ENCODE assay signal across 1 cellular context in the genomic region with DNA sequence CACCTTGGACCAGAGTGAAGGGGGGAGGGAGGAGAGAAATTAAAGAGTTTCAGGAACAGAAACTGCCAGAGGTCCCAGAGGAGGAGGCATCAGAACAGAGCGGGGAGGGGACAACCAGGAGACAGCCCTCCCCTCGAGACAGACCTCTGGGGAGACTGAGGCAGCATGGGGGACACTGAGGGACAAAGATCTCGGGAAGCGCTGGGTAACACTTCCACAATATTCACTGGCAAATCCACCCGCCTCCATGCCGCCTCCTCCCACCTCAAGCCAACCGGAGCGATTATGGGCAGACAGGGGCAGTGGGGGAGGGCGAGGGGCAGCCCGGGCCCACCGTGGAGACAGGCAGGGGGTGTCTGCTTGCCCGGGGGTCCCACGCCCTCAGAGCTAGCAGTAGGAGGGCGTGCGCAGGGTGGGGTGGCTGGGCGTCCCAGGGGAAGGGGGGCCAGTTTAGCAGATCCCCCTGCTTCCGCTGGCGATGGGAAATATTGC.
TF ChIP-seq lines count a peak whose summit lies in the region.

No MANE protein-coding gene starts in this region.

TF ChIP-seq in HEK293, 187 proteins besides CTCF, POLR2A, EP300 and RAD21 (continued from another document):
- TF ChIP-seq, protein P1, sequence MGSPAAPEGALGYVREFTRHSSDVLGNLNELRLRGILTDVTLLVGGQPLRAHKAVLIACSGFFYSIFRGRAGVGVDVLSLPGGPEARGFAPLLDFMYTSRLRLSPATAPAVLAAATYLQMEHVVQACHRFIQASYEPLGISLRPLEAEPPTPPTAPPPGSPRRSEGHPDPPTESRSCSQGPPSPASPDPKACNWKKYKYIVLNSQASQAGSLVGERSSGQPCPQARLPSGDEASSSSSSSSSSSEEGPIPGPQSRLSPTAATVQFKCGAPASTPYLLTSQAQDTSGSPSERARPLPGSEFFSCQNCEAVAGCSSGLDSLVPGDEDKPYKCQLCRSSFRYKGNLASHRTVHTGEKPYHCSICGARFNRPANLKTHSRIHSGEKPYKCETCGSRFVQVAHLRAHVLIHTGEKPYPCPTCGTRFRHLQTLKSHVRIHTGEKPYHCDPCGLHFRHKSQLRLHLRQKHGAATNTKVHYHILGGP (tag by site-specific recombination; IDR thresholded peaks at IDR 0.05): no peak
- TF ChIP-seq ZNF335 (tag by site-specific recombination; conservative IDR thresholded peaks at IDR 0.05) (no peak; the same call in 1 of the 2 replicates), BCL11B (tag by site-specific recombination; IDR thresholded peaks at IDR 0.05; ENCODE audit: low read depth) (no peak), GLIS1 (tag by site-specific recombination; IDR thresholded peaks at IDR 0.05) (peak; percentile 97), ZNF132 (tag by site-specific recombination; IDR thresholded peaks at IDR 0.05; ENCODE audit: borderline replicate concordance) (no peak), ZBTB21 (tag by site-specific recombination; IDR thresholded peaks at IDR 0.05) (no peak), ZNF366 (tag by site-specific recombination; conservative IDR thresholded peaks at IDR 0.05) (no peak), MZF1 (tag by site-specific recombination; IDR thresholded peaks at IDR 0.05; ENCODE audit: borderline replicate concordance) (no peak), KLF1 (tag by site-specific recombination; IDR thresholded peaks at IDR 0.05) (peak; percentile 81), ZNF529 (tag by site-specific recombination; IDR thresholded peaks at IDR 0.05; ENCODE audit: insufficient replicate concordance) (no peak), KLF7 (tag by site-specific recombination; IDR thresholded peaks at IDR 0.05; ENCODE audit: borderline replicate concordance) (no peak), ZNF768 (tag by site-specific recombination; IDR thresholded peaks at IDR 0.05) (no peak), ZNF785 (tag by site-specific recombination; IDR thresholded peaks at IDR 0.05) (no peak), SALL2 (tag by site-specific recombination; IDR thresholded peaks at IDR 0.05; ENCODE audit: borderline replicate concordance) (no peak), ZNF302 (tag by site-specific recombination; IDR thresholded peaks at IDR 0.05; ENCODE audit: low read depth) (no peak), ZNF146 (tag by site-specific recombination; IDR thresholded peaks at IDR 0.05) (no peak), ZNF169 (tag by site-specific recombination; IDR thresholded peaks at IDR 0.05) (no peak), ZNF10 (tag by site-specific recombination; IDR thresholded peaks at IDR 0.05) (no peak; the same call in 1 of the 2 replicates), ZNF19 (tag by site-specific recombination; IDR thresholded peaks at IDR 0.05; ENCODE audit: low read depth) (no peak), ZNF664 (tag by site-specific recombination; IDR thresholded peaks at IDR 0.05) (no peak), ZNF701 (tag by site-specific recombination; IDR thresholded peaks at IDR 0.05) (no peak), ZNF394 (tag by site-specific recombination; IDR thresholded peaks at IDR 0.05; ENCODE audit: borderline replicate concordance) (no peak), ZEB2 (tag by site-specific recombination; IDR thresholded peaks at IDR 0.05) (no peak; the same call in 1 of the 2 replicates), ZNF624 (tag by site-specific recombination; IDR thresholded peaks at IDR 0.05) (no peak), ZNF521 (tag by site-specific recombination; IDR thresholded peaks at IDR 0.05) (no peak), ZNF623 (tag by site-specific recombination; IDR thresholded peaks at IDR 0.05) (no peak), TCF7L2 (IDR thresholded peaks at IDR 0.05; ENCODE audit: borderline replicate concordance, low read depth, low read length) (no peak)
- TF ChIP-seq, protein P2, sequence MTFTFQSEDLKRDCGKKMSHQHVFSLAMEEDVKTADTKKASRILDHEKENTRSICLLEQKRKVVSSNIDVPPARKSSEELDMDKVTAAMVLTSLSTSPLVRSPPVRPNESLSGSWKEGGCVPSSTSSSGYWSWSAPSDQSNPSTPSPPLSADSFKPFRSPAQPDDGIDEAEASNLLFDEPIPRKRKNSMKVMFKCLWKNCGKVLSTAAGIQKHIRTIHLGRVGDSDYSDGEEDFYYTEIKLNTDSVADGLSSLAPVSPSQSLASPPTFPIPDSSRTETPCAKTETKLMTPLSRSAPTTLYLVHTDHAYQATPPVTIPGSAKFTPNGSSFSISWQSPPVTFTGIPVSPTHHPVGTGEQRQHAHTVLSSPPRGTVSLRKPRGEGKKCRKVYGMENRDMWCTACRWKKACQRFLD (tag by site-specific recombination; IDR thresholded peaks at IDR 0.05): no peak
- TF ChIP-seq, protein P3, sequence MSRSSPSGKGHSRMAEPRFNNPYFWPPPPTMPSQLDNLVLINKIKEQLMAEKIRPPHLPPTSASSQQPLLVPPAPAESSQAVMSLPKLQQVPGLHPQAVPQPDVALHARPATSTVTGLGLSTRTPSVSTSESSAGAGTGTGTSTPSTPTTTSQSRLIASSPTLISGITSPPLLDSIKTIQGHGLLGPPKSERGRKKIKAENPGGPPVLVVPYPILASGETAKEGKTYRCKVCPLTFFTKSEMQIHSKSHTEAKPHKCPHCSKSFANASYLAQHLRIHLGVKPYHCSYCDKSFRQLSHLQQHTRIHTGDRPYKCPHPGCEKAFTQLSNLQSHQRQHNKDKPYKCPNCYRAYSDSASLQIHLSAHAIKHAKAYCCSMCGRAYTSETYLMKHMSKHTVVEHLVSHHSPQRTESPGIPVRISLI (tag by site-specific recombination; IDR thresholded peaks at IDR 0.05): no peak
- TF ChIP-seq, protein P4, sequence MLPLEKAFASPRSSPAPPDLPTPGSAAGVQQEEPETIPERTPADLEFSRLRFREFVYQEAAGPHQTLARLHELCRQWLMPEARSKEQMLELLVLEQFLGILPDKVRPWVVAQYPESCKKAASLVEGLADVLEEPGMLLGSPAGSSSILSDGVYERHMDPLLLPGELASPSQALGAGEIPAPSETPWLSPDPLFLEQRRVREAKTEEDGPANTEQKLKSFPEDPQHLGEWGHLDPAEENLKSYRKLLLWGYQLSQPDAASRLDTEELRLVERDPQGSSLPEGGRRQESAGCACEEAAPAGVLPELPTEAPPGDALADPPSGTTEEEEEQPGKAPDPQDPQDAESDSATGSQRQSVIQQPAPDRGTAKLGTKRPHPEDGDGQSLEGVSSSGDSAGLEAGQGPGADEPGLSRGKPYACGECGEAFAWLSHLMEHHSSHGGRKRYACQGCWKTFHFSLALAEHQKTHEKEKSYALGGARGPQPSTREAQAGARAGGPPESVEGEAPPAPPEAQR (tag by site-specific recombination; IDR thresholded peaks at IDR 0.05): no peak
- TF ChIP-seq, protein P5, sequence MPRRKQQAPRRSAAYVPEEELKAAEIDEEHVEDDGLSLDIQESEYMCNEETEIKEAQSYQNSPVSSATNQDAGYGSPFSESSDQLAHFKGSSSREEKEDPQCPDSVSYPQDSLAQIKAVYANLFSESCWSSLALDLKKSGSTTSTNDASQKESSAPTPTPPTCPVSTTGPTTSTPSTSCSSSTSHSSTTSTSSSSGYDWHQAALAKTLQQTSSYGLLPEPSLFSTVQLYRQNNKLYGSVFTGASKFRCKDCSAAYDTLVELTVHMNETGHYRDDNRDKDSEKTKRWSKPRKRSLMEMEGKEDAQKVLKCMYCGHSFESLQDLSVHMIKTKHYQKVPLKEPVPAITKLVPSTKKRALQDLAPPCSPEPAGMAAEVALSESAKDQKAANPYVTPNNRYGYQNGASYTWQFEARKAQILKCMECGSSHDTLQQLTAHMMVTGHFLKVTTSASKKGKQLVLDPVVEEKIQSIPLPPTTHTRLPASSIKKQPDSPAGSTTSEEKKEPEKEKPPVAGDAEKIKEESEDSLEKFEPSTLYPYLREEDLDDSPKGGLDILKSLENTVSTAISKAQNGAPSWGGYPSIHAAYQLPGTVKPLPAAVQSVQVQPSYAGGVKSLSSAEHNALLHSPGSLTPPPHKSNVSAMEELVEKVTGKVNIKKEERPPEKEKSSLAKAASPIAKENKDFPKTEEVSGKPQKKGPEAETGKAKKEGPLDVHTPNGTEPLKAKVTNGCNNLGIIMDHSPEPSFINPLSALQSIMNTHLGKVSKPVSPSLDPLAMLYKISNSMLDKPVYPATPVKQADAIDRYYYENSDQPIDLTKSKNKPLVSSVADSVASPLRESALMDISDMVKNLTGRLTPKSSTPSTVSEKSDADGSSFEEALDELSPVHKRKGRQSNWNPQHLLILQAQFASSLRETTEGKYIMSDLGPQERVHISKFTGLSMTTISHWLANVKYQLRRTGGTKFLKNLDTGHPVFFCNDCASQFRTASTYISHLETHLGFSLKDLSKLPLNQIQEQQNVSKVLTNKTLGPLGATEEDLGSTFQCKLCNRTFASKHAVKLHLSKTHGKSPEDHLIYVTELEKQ (tag by site-specific recombination; IDR thresholded peaks at IDR 0.05; ENCODE audit: borderline replicate concordance): no peak
- TF ChIP-seq, protein P6, sequence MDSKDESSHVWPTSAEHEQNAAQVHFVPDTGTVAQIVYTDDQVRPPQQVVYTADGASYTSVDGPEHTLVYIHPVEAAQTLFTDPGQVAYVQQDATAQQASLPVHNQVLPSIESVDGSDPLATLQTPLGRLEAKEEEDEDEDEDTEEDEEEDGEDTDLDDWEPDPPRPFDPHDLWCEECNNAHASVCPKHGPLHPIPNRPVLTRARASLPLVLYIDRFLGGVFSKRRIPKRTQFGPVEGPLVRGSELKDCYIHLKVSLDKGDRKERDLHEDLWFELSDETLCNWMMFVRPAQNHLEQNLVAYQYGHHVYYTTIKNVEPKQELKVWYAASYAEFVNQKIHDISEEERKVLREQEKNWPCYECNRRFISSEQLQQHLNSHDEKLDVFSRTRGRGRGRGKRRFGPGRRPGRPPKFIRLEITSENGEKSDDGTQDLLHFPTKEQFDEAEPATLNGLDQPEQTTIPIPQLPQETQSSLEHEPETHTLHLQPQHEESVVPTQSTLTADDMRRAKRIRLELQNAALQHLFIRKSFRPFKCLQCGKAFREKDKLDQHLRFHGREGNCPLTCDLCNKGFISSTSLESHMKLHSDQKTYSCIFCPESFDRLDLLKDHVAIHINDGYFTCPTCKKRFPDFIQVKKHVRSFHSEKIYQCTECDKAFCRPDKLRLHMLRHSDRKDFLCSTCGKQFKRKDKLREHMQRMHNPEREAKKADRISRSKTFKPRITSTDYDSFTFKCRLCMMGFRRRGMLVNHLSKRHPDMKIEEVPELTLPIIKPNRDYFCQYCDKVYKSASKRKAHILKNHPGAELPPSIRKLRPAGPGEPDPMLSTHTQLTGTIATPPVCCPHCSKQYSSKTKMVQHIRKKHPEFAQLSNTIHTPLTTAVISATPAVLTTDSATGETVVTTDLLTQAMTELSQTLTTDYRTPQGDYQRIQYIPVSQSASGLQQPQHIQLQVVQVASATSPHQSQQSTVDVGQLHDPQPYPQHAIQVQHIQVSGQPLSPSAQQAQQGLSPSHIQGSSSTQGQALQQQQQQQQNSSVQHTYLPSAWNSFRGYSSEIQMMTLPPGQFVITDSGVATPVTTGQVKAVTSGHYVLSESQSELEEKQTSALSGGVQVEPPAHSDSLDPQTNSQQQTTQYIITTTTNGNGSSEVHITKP (tag by site-specific recombination; IDR thresholded peaks at IDR 0.05): peak; percentile 81
TF ChIP-seq in HEK293: peak in this region for 21.
